ENCODE assay signal across 1 cellular context in genomic region chr16:10966129-10966528, GRCh38.
TF ChIP-seq lines count a peak whose summit lies in the region.

No MANE protein-coding gene starts in this region.

TF ChIP-seq in GM12878, 131 proteins besides CTCF, POLR2A, EP300 and RAD21 (continued from another document):
- TF ChIP-seq E2F4 (IDR thresholded peaks at IDR 0.05; ENCODE audit: low read depth, low read length) (no peak), BMI1 (IDR thresholded peaks at IDR 0.05; ENCODE audit: borderline replicate concordance) (0 out of 2 replicates have a peak, but pooled peaks have one; percentile 22), CBX5 (IDR thresholded peaks at IDR 0.05; ENCODE audit: low read depth) (no peak)
